ENCODE assay signal across 1 cellular context in genomic region chr7:18208921-18209320, GRCh38.
TF ChIP-seq lines count a peak whose summit lies in the region.

No MANE protein-coding gene starts in this region.

TF ChIP-seq in GM23338, 12 proteins besides CTCF, POLR2A, EP300 and RAD21 (continued from another document):
- TF ChIP-seq REST (IDR thresholded peaks at IDR 0.05; ENCODE audit: unreplicated experiment) (no peak), ZNF331 (CRISPR knock-in tag; IDR thresholded peaks at IDR 0.05; ENCODE audit: low read depth) (no peak), ETS1 (IDR thresholded peaks at IDR 0.05) (no peak)
